1 cellular context compared by ENCODE assay signal in genomic region chr16:84138824-84139627, GRCh38.
TF ChIP-seq lines count a peak whose summit lies in the region.

No MANE protein-coding gene starts in this region.

TF ChIP-seq in HEK293, 187 proteins besides CTCF, POLR2A, EP300 and RAD21 (continued from another document and continues in another):
- TF ChIP-seq ZBTB11 (tag by site-specific recombination; conservative IDR thresholded peaks at IDR 0.05; ENCODE audit: low read depth) (no peak), ZNF18 (tag by site-specific recombination; IDR thresholded peaks at IDR 0.05) (no peak), SP2 (tag by site-specific recombination; IDR thresholded peaks at IDR 0.05) (no peak), OSR2 (tag by site-specific recombination; IDR thresholded peaks at IDR 0.05) (peak; percentile 92), ZNF24 (tag by site-specific recombination; IDR thresholded peaks at IDR 0.05) (no peak), ZNF518A (tag by site-specific recombination; conservative IDR thresholded peaks at IDR 0.05; ENCODE audit: low read depth) (no peak), KLF9 (tag by site-specific recombination; IDR thresholded peaks at IDR 0.05; ENCODE audit: low read depth) (peak; percentile 10; the same call in 1 of the 2 replicates), ZNF621 (tag by site-specific recombination; IDR thresholded peaks at IDR 0.05) (no peak), ZNF335 (tag by site-specific recombination; conservative IDR thresholded peaks at IDR 0.05) (peak; percentile 49; the same call in 1 of the 2 replicates), ZNF221 (tag by site-specific recombination; IDR thresholded peaks at IDR 0.05; ENCODE audit: borderline replicate concordance) (no peak), ZNF513 (tag by site-specific recombination; IDR thresholded peaks at IDR 0.05) (no peak), ZSCAN16 (tag by site-specific recombination; IDR thresholded peaks at IDR 0.05) (no peak), BCL6B (tag by site-specific recombination; IDR thresholded peaks at IDR 0.05) (no peak), ZNF19 (tag by site-specific recombination; IDR thresholded peaks at IDR 0.05; ENCODE audit: low read depth) (no peak), BCL11A (tag by site-specific recombination; IDR thresholded peaks at IDR 0.05; ENCODE audit: low read depth) (peak; percentile 69; the same call in 1 of the 2 replicates), TSHZ1 (tag by site-specific recombination; IDR thresholded peaks at IDR 0.05; ENCODE audit: borderline replicate concordance) (no peak), ZNF16 (tag by site-specific recombination; IDR thresholded peaks at IDR 0.05; ENCODE audit: low read depth) (no peak), ZNF707 (tag by site-specific recombination; IDR thresholded peaks at IDR 0.05) (no peak), ZXDB (tag by site-specific recombination; IDR thresholded peaks at IDR 0.05) (peak; percentile 68), SETDB1 (IDR thresholded peaks at IDR 0.05; ENCODE audit: insufficient read length, low read length) (no peak), ZNF76 (tag by site-specific recombination; IDR thresholded peaks at IDR 0.05; ENCODE audit: borderline replicate concordance, low read depth) (0 out of 2 replicates have a peak, but pooled peaks have one; percentile 33), ZNF155 (tag by site-specific recombination; IDR thresholded peaks at IDR 0.05) (no peak), FEZF1 (tag by site-specific recombination; IDR thresholded peaks at IDR 0.05) (peak; percentile 94), ZNF10 (tag by site-specific recombination; IDR thresholded peaks at IDR 0.05) (peak; percentile 62; the same call in 1 of the 2 replicates), AEBP2 (tag by site-specific recombination; IDR thresholded peaks at IDR 0.05; ENCODE audit: borderline replicate concordance) (no peak), ZNF280C (tag by site-specific recombination; IDR thresholded peaks at IDR 0.05) (no peak), GLIS1 (tag by site-specific recombination; IDR thresholded peaks at IDR 0.05) (peak; percentile 47), ZNF366 (tag by site-specific recombination; conservative IDR thresholded peaks at IDR 0.05) (no peak; the same call in 1 of the 2 replicates), ZNF202 (tag by site-specific recombination; IDR thresholded peaks at IDR 0.05; ENCODE audit: borderline replicate concordance) (no peak), ZIC2 (tag by site-specific recombination; IDR thresholded peaks at IDR 0.05) (peak; percentile 2; the same call in 1 of the 2 replicates), ZNF664 (tag by site-specific recombination; IDR thresholded peaks at IDR 0.05) (no peak), KLF1 (tag by site-specific recombination; IDR thresholded peaks at IDR 0.05) (peak; percentile 46; the same call in 1 of the 2 replicates), ZNF623 (tag by site-specific recombination; IDR thresholded peaks at IDR 0.05) (no peak), PRDM6 (tag by site-specific recombination; IDR thresholded peaks at IDR 0.05) (peak; percentile 88), ZNF416 (tag by site-specific recombination; IDR thresholded peaks at IDR 0.05) (no peak)
